ENCODE assay signal across 1 cellular context in genomic region chr17:1241904-1242303, GRCh38.
TF ChIP-seq lines count a peak whose summit lies in the region.

No MANE protein-coding gene starts in this region.

TF ChIP-seq in HEK293, 187 proteins besides CTCF, POLR2A, EP300 and RAD21 (continued from another document):
- TF ChIP-seq ZBTB17 (tag by site-specific recombination; IDR thresholded peaks at IDR 0.05) (no peak), ZNF112 (tag by site-specific recombination; IDR thresholded peaks at IDR 0.05) (no peak), ZNF843 (tag by site-specific recombination; IDR thresholded peaks at IDR 0.05) (no peak), ZNF2 (tag by site-specific recombination; IDR thresholded peaks at IDR 0.05) (no peak), SETDB1 (IDR thresholded peaks at IDR 0.05; ENCODE audit: insufficient read length, low read length) (no peak), WT1 (tag by site-specific recombination; IDR thresholded peaks at IDR 0.05) (peak; percentile 28; the same call in 1 of the 2 replicates), ZBTB21 (tag by site-specific recombination; IDR thresholded peaks at IDR 0.05) (no peak), BCL11B (tag by site-specific recombination; IDR thresholded peaks at IDR 0.05; ENCODE audit: low read depth) (0 out of 2 replicates have a peak, but pooled peaks have one; percentile 49), ZNF596 (tag by site-specific recombination; IDR thresholded peaks at IDR 0.05) (no peak), ZNF19 (tag by site-specific recombination; IDR thresholded peaks at IDR 0.05; ENCODE audit: low read depth) (no peak), YY2 (tag by site-specific recombination; IDR thresholded peaks at IDR 0.05) (no peak), ZNF580 (tag by site-specific recombination; IDR thresholded peaks at IDR 0.05) (no peak), ZNF140 (tag by site-specific recombination; IDR thresholded peaks at IDR 0.05) (no peak), FEZF1 (tag by site-specific recombination; IDR thresholded peaks at IDR 0.05) (0 out of 2 replicates have a peak, but pooled peaks have one; percentile 27), ZBTB48 (tag by site-specific recombination; IDR thresholded peaks at IDR 0.05) (no peak), REPIN1 (tag by site-specific recombination; IDR thresholded peaks at IDR 0.05; ENCODE audit: low read depth) (no peak), TRIM28 (IDR thresholded peaks at IDR 0.05; ENCODE audit: borderline replicate concordance, low read length) (no peak)
- TF ChIP-seq, protein P1, sequence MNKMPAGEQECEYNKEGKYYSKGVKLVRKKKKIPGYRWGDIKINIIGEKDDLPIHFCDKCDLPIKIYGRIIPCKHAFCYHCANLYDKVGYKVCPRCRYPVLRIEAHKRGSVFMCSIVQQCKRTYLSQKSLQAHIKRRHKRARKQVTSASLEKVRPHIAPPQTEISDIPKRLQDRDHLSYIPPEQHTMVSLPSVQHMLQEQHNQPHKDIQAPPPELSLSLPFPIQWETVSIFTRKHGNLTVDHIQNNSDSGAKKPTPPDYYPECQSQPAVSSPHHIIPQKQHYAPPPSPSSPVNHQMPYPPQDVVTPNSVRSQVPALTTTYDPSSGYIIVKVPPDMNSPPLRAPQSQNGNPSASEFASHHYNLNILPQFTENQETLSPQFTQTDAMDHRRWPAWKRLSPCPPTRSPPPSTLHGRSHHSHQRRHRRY (tag by site-specific recombination; IDR thresholded peaks at IDR 0.05): no peak
